8 cellular contexts compared by ENCODE assay signal in genomic region chr6:24910850-24911712, GRCh38. TPM values are rescaled to one million over a fixed set of nuclear protein-coding genes. Genes with fewer than 3 reads are reported as not detected.
DNase-seq lines count a peak whose midpoint lies in the region; ATAC-seq and TF ChIP-seq lines count a peak whose summit lies in the region.

No MANE protein-coding gene starts in this region.

- H3K27ac ChIP-seq in A673 (ENCODE audit: low read depth, low read length, poor library complexity, severe bottlenecking), result no peak overlapping the region
- H3K27ac ChIP-seq in lower lobe of right lung, result peak overlapping the region; percentile 50

- H3K9me3 ChIP-seq in A673 (ENCODE audit: low read depth, low read length, poor library complexity, severe bottlenecking), result no peaks in the 10 kb centered on the region
- no peaks in the 10 kb centered on the region for H3K9me3 ChIP-seq in lower lobe of right lung

- CTCF ChIA-PET in A673 (lab: Charles Lee), result interaction anchor here (0.6 kb wide), 1 partner anchor 12 kb away, joined by 4 read pairs; no protein-coding TSS in a partner anchor

- peaks cover 4% of the 10 kb centered on the region for H3K4me1 ChIP-seq in A673 (ENCODE audit: insufficient read depth, low read length, poor library complexity, severe bottlenecking)
- H3K4me1 ChIP-seq in lower lobe of right lung, result peaks cover 37% of the 10 kb centered on the region

- TF ChIP-seq CTCF in A673 (conservative IDR thresholded peaks at IDR 0.05; ENCODE audit: low read depth, low read length) (no peak), lower lobe of right lung (IDR thresholded peaks at IDR 0.05) (no peak)

- ATAC-seq in GM19397 (IDR thresholded peaks at IDR 0.05; ENCODE audit: unreplicated experiment), result peak; percentile 26
- peak; percentile 84 to 85 for ATAC-seq in lower lobe of right lung
- ATAC-seq in HG03469 (IDR thresholded peaks at IDR 0.05; ENCODE audit: unreplicated experiment), result no peak

- DNase-seq in A673 (ENCODE audit: low spot score) (peak; percentile 50), NCI-H1105 treated with DMSO at 0.1 percent for 48 hours (lab: John Stamatoyannopoulos, UW) (peak; percentile 78), ecto neural progenitor cell (ENCODE audit: low spot score) (peak; percentile 84), lower lobe of right lung (peak; percentile 78)
- DNase-seq in activated CD4-positive, alpha-beta T cell treated with anti-CD3 and anti-CD28 coated beads for 4 hours, result peak; percentile 52
- DNase-seq in stimulated activated CD8-positive, alpha-beta memory T cell treated with anti-CD3 and anti-CD28 coated beads, Interleukin-12 subunit alpha, Interleukin-12 subunit beta, amount 100 ng/mL, for 4 hours (ENCODE audit: low read depth), result peak; percentile 32

- peak overlapping the region; percentile 51 for H3K4me3 ChIP-seq in A673 (ENCODE audit: low read depth, low read length, poor library complexity, severe bottlenecking)
- H3K4me3 ChIP-seq in lower lobe of right lung, result peak overlapping the region; percentile 64

- POLR2A ChIA-PET in A673 (lab: Charles Lee; ENCODE audit: low non-redundant PET), result no interaction called here

- BruUV-seq in A673 (replicated peaks; lab: Mats Ljungman, UMichigan), result no TSS peak

- intact Hi-C loops in A673 (cut with micrococcal nuclease; ENCODE audit: unreplicated experiment), result no loop called here
- intact Hi-C loops in lower lobe of right lung (cut with DNase I), result no loop called here

- H3K27me3 ChIP-seq in A673 (replicated peaks; ENCODE audit: insufficient read depth, low read depth, low read length, poor library complexity), result peaks cover 41% of the 10 kb centered on the region
- no peaks in the 10 kb centered on the region for H3K27me3 ChIP-seq in lower lobe of right lung (ENCODE audit: low read depth)

- no peaks in the 10 kb centered on the region for H3K36me3 ChIP-seq in A673 (ENCODE audit: insufficient read depth, low read length, poor library complexity, severe bottlenecking)
- no peaks in the 10 kb centered on the region for H3K36me3 ChIP-seq in lower lobe of right lung

RNA-seq across cellular contexts. Expression of gene RIPOR2, which starts 24.7 kb away (rescaled TPM):
- total RNA-seq in A673 (2021) (0.17 and 0.37 TPM in 2 replicates), lower lobe of right lung (38.0 TPM)

Comparison
In these comparisons a context has a peak if more than half of its experiments do, and no peak if none do; other contexts are left out.
1. DNase-seq: peak in every context shown above with its lines; median percentile 84 in ecto neural progenitor cell; 78 in NCI-H1105 treated with DMSO at 0.1 percent for 48 hours; 78 in lower lobe of right lung; 52 in activated CD4-positive, alpha-beta T cell treated with anti-CD3 and anti-CD28 coated beads for 4 hours; 50 in A673; 32 in stimulated activated CD8-positive, alpha-beta memory T cell treated with anti-CD3 and anti-CD28 coated beads, Interleukin-12 subunit alpha, Interleukin-12 subunit beta, amount 100 ng/mL, for 4 hours.
2. RNA of gene RIPOR2, which starts 24.7 kb away (total RNA-seq): 38.0 TPM in lower lobe of right lung (single experiment); 0.17 to 0.37 TPM in A673; every median in the first group is over 10 times any median in the second.